In the genomic region with DNA sequence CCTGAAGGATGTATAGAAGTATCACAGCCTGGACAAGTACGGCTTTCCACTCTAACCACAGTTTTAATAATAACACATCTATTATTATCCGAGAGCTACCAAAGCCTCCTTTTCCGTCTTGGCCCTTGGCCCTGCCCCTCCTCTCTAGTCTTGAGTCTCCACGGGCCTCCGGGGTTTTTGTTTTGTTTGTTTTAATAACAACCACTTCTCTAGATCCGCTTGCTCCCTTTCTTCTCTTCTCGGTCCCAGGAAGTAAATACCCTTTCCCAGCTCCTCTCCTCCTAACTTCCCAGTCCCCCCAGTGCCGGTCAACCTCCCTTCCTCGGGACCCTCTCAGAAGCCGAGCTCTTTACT, we compare ENCODE assay signal across 8 cellular contexts. TPM values are rescaled to one million over a fixed set of nuclear protein-coding genes. Genes with fewer than 3 reads are reported as not detected.
A peak's percentile ranks its signal among the peaks of the same experiment; 100 is the strongest.
DNase-seq lines count a peak whose midpoint lies in the region; ATAC-seq and TF ChIP-seq lines count a peak whose summit lies in the region.

No MANE protein-coding gene starts in this region.

- H3K4me1 Mint-ChIP-seq in type B pancreatic cell (ENCODE audit: unreplicated experiment): peaks cover 24% of the 10 kb centered on the region

- TF ChIP-seq CTCF in Panc1 (IDR thresholded peaks at IDR 0.05): no peak
- no peak for TF ChIP-seq CTCF in osteoblast (IDR thresholded peaks at IDR 0.05; ENCODE audit: extremely low read depth, low read depth, low read length)
- TF ChIP-seq CTCF in type B pancreatic cell (conservative IDR thresholded peaks at IDR 0.05): no peak

- H3K27ac ChIP-seq in Panc1 (ENCODE audit: low read length) (peak overlapping the region; percentile 98), osteoblast (ENCODE audit: low read depth, low read length) (peak overlapping the region; percentile 100)

- no peaks in the 10 kb centered on the region; the same call in 1 of the 2 replicates for H3K36me3 ChIP-seq in Panc1 (ENCODE audit: control insufficient read depth, insufficient read depth, low read length)
- H3K36me3 ChIP-seq in osteoblast (ENCODE audit: insufficient read depth, low read length): no peaks in the 10 kb centered on the region

- H2AFZ ChIP-seq in osteoblast (ENCODE audit: low read length): peak overlapping the region; percentile 94

- ATAC-seq in Panc1: peak; percentile 30
- no peak for ATAC-seq in GM21717 (IDR thresholded peaks at IDR 0.05; ENCODE audit: unreplicated experiment)
- no peak for ATAC-seq in GM18907 (IDR thresholded peaks at IDR 0.05; ENCODE audit: unreplicated experiment)

- H3K9me3 ChIP-seq in Panc1 (ENCODE audit: control insufficient read depth, insufficient read depth, low read depth, low read length): no peaks in the 10 kb centered on the region
- H3K9me3 ChIP-seq in osteoblast (ENCODE audit: low read depth, low read length): no peaks in the 10 kb centered on the region

- in situ Hi-C loops in Panc1 (cut with HindIII; ENCODE audit: low pct_unique_long_range_greater_than_20kb, low sequenced_read_pairs): no loop called here

- H3K27me3 ChIP-seq in Panc1 (ENCODE audit: control insufficient read depth, insufficient read depth, low read length) (no peaks in the 10 kb centered on the region), osteoblast (ENCODE audit: insufficient read depth, low read length) (no peaks in the 10 kb centered on the region)

- H3K9me3 Mint-ChIP-seq in type B pancreatic cell: no peaks in the 10 kb centered on the region

- no TSS peak for BruUV-seq in Panc1 (replicated peaks; lab: Mats Ljungman, UMichigan)

- H3K4me3 ChIP-seq in Panc1 (ENCODE audit: low read depth in 2 of 2, low read length in 2 of 2): peak overlapping the region; percentile 79 to 96
- H3K4me3 ChIP-seq in osteoblast (ENCODE audit: insufficient read depth, low read length): peak overlapping the region; percentile 88

- H3K79me2 ChIP-seq in osteoblast (ENCODE audit: insufficient read depth, low read length): peaks cover 32% of the 10 kb centered on the region

- H3K4me2 ChIP-seq in osteoblast (ENCODE audit: insufficient read depth, low read length): peak overlapping the region; percentile 88

- intact Hi-C loops in Panc1 (cut with micrococcal nuclease; ENCODE audit: unreplicated experiment): no loop called here

- H3K4me3 Mint-ChIP-seq in type B pancreatic cell: no peak overlapping the region

- peaks cover 21% of the 10 kb centered on the region for H3K4me1 ChIP-seq in Panc1 (ENCODE audit: control insufficient read depth, insufficient read depth, low read length)
- peaks cover 3% of the 10 kb centered on the region for H3K4me1 ChIP-seq in osteoblast (ENCODE audit: insufficient read depth, low read length)

- no peak overlapping the region for H3K27ac Mint-ChIP-seq in type B pancreatic cell

- POLR2A ChIA-PET in Panc1 (lab: Charles Lee): interaction anchor here (1.0 kb wide), 1 partner anchor 8 kb away, joined by 3 read pairs; no protein-coding TSS in a partner anchor

- peaks cover 12% of the 10 kb centered on the region for H3K36me3 Mint-ChIP-seq in type B pancreatic cell

- no peaks in the 10 kb centered on the region for H3K27me3 Mint-ChIP-seq in type B pancreatic cell

- DNase-seq in EL: peak; percentile 37
- DNase-seq in Panc1 (ENCODE audit: low read depth, low spot score): peak; percentile 1
- DNase-seq in fibroblast of gingiva (ENCODE audit: low read depth): peak; percentile 25
- DNase-seq in osteoblast (ENCODE audit: insufficient read length, low spot score, missing footprints): no peak
- no peak for DNase-seq in D341Med (ENCODE audit: low spot score)
- DNase-seq in type B pancreatic cell (ENCODE audit: extremely low spot score, unreplicated experiment): no peak

- CTCF ChIA-PET in Panc1 (lab: Charles Lee): no interaction called here

- H4K20me1 ChIP-seq in osteoblast (ENCODE audit: insufficient read depth, low read length): no peaks in the 10 kb centered on the region

RNA-seq across cellular contexts. Expression of gene LCA5, which starts 0.6 kb away (rescaled TPM):
- total RNA-seq in Panc1 (2021; ENCODE audit: unreplicated experiment): 7.0 TPM
- polyA plus RNA-seq in Panc1 (2012; ENCODE audit: insufficient read length): 3.0 TPM
- 9.1 and 10.1 TPM in 2 replicates for total RNA-seq in osteoblast
- total RNA-seq in type B pancreatic cell (ENCODE audit: low replicate concordance): 8.8 and 11.3 TPM in 2 replicates

Comparison
In these comparisons a context has a peak if more than half of its experiments do, and no peak if none do; other contexts are left out.
1. DNase-seq: peak in EL (single experiment), Panc1 (single experiment) and fibroblast of gingiva (single experiment); none in osteoblast (single experiment), D341Med (single experiment) and type B pancreatic cell (single experiment).